17 cellular contexts compared by ENCODE assay signal in genomic region chr16:70751593-70751992, GRCh38. TPM values are rescaled to one million over a fixed set of nuclear protein-coding genes. Genes with fewer than 3 reads are reported as not detected.
A peak's percentile ranks its signal among the peaks of the same experiment; 100 is the strongest.
DNase-seq lines count a peak whose midpoint lies in the region; ATAC-seq and TF ChIP-seq lines count a peak whose summit lies in the region.
"Had no signal": no experiment of that assay in that cellular context is flagged by ENCODE, and none has a peak within 500 bp of the region (broad histone marks: within the 10 kb centered on the region; RNA-seq: fewer than 3 reads in every experiment).

No MANE protein-coding gene starts in this region.

- H3K4me2 ChIP-seq in PC-9 (no peak overlapping the region), GM23338 (no peak overlapping the region)

- H4K20me1 ChIP-seq in PC-9 (ENCODE audit: insufficient read depth) = no peaks in the 10 kb centered on the region
- no peaks in the 10 kb centered on the region; the same call in 1 of the 2 replicates for H4K20me1 ChIP-seq in GM23338 (replicated peaks; ENCODE audit: insufficient read depth)

- peak overlapping the region; percentile 52 to 77 (median 74) for H3K9ac ChIP-seq in skeletal muscle tissue (ENCODE audit: low read depth in 1 of 3, low read length in 3 of 3)

- H3K27me3 Mint-ChIP-seq in CD4-positive, alpha-beta T cell = no peaks in the 10 kb centered on the region
- H3K27me3 Mint-ChIP-seq in GM23338 (ENCODE audit: insufficient read depth, low read depth, poor library complexity) = peaks cover 9% of the 10 kb centered on the region
- H3K27me3 Mint-ChIP-seq: activated naive CD8-positive, alpha-beta T cell treated with anti-CD3 and anti-CD28 coated beads, Interleukin-2, amount 50 U/mL, for 24 hours; CD4-positive, CD25-positive, alpha-beta regulatory T cell had no signal

- POLR2A ChIA-PET in CD4-positive, alpha-beta T cell (lab: Charles Lee) = interaction anchor here (0.9 to 3.6 kb wide), 2 partner anchors 14 to 55 kb away, joined by 4 to 21 read pairs; no protein-coding TSS in a partner anchor
- POLR2A ChIA-PET in PC-9 (lab: Charles Lee; ENCODE audit: unreplicated experiment) = interaction anchor here (0.5 to 0.6 kb wide), 2 partner anchors 42 to 44 kb away, joined by 4 read pairs; no protein-coding TSS in a partner anchor

- BruUV-seq in PC-9 (replicated peaks; lab: Mats Ljungman, UMichigan) = no TSS peak

- H3K9me3 ChIP-seq in CD4-positive, alpha-beta T cell (ENCODE audit: control insufficient read depth, low read length) = no peaks in the 10 kb centered on the region
- H3K9me3 ChIP-seq in skeletal muscle tissue (ENCODE audit: control insufficient read depth in 3 of 3, low read length in 3 of 3) (no peaks in the 10 kb centered on the region), PC-9 (ENCODE audit: insufficient read depth, low read depth) (no peaks in the 10 kb centered on the region)
- H3K9me3 ChIP-seq: pancreas had no signal

- intact Hi-C loops in CD4-positive, alpha-beta T cell (cut with DNase I, micrococcal nuclease) = no loop called here
- intact Hi-C loops in PC-9 (cut with micrococcal nuclease; ENCODE audit: unreplicated experiment) = no loop called here

- no peak for DNase-seq in CD4-positive, alpha-beta T cell
- peak; percentile 88 for DNase-seq in left lobe of liver (ENCODE audit: low spot score)
- no peak for DNase-seq in PC-9
- no peak for DNase-seq in NCI-H524 (lab: John Stamatoyannopoulos, UW)
- DNase-seq in GM23338 (ENCODE audit: low spot score) = no peak
- DNase-seq: activated CD4-positive, CD25-positive, alpha-beta regulatory T cell; activated CD8-positive, alpha-beta memory T cell treated with anti-CD3 and anti-CD28 coated beads, Interleukin-2, amount 50 U/mL, for 48 hours; activated naive CD8-positive, alpha-beta T cell treated with anti-CD3 and anti-CD28 coated beads, Interleukin-2, amount 50 U/mL, for 24 hours; effector memory CD4-positive, alpha-beta T cell; NCI-H2171 treated with DMSO at 0.1 percent for 48 hours; stimulated activated CD4-positive, alpha-beta T cell treated with anti-CD3 and anti-CD28 coated beads, Interleukin-1b, Interleukin-23, amount 100 ng/mL, for 48 hours had no signal

- CTCF ChIA-PET in CD4-positive, alpha-beta T cell (lab: Charles Lee) = no interaction called here
- CTCF ChIA-PET in PC-9 (lab: Charles Lee) = interaction anchor here (1.2 kb wide), 1 partner anchor 9 kb away, joined by 3 read pairs; no protein-coding TSS in a partner anchor

- H3K27ac Mint-ChIP-seq in CD4-positive, alpha-beta T cell = peak overlapping the region; percentile 55
- H3K27ac Mint-ChIP-seq in GM23338 = no peak overlapping the region
- H3K27ac Mint-ChIP-seq: activated naive CD8-positive, alpha-beta T cell treated with anti-CD3 and anti-CD28 coated beads, Interleukin-2, amount 50 U/mL, for 24 hours had no signal

- H3K27ac ChIP-seq in CD4-positive, alpha-beta T cell (ENCODE audit: low read depth, low read length) = no peak overlapping the region
- H3K27ac ChIP-seq in adipose tissue (ENCODE audit: low read depth, low read length) = peak overlapping the region; percentile 17
- H3K27ac ChIP-seq in skeletal muscle tissue (ENCODE audit: low read depth, low read length) = peak overlapping the region; percentile 86
- H3K27ac ChIP-seq in PC-9 = no peak overlapping the region
- H3K27ac ChIP-seq in GM23338 (ENCODE audit: low read depth) = no peak overlapping the region
- H3K27ac ChIP-seq: pancreas had no signal

- peak overlapping the region; percentile 4 to 54 (median 30) for H3K4me3 ChIP-seq in skeletal muscle tissue (ENCODE audit: low read length in 3 of 3)
- no peak overlapping the region for H3K4me3 ChIP-seq in PC-9
- no peak overlapping the region for H3K4me3 ChIP-seq in GM23338
- H3K4me3 ChIP-seq: lung, pancreas had no signal

- H3K4me1 ChIP-seq in skeletal muscle tissue (ENCODE audit: control insufficient read depth in 3 of 3, insufficient read depth in 3 of 3, low read length in 3 of 3) (peaks cover 62 to 88% (median 75%) of the 10 kb centered on the region in 3 donors), PC-9 (replicated peaks; ENCODE audit: insufficient read depth) (peaks cover 37% of the 10 kb centered on the region), GM23338 (ENCODE audit: insufficient read depth) (peaks cover 9% of the 10 kb centered on the region)

- TF ChIP-seq CTCF in CD4-positive, alpha-beta T cell (IDR thresholded peaks at IDR 0.05) = no peak
- TF ChIP-seq CTCF in PC-9 (conservative IDR thresholded peaks at IDR 0.05) (no peak), GM23338 (conservative IDR thresholded peaks at IDR 0.05; ENCODE audit: low read depth in 2 of 2) (no peak)

- H3K9me3 Mint-ChIP-seq in CD4-positive, alpha-beta T cell = no peaks in the 10 kb centered on the region
- no peaks in the 10 kb centered on the region for H3K9me3 Mint-ChIP-seq in GM23338
- H3K9me3 Mint-ChIP-seq: activated naive CD8-positive, alpha-beta T cell treated with anti-CD3 and anti-CD28 coated beads, Interleukin-2, amount 50 U/mL, for 24 hours; CD4-positive, CD25-positive, alpha-beta regulatory T cell had no signal

- H3K79me2 ChIP-seq in PC-9 (ENCODE audit: low read depth) (no peaks in the 10 kb centered on the region), GM23338 (replicated peaks; ENCODE audit: insufficient read depth) (no peaks in the 10 kb centered on the region)

- no peak overlapping the region for H3K4me3 Mint-ChIP-seq in CD4-positive, alpha-beta T cell
- no peak overlapping the region for H3K4me3 Mint-ChIP-seq in GM23338
- H3K4me3 Mint-ChIP-seq: activated naive CD8-positive, alpha-beta T cell treated with anti-CD3 and anti-CD28 coated beads, Interleukin-2, amount 50 U/mL, for 24 hours; CD4-positive, CD25-positive, alpha-beta regulatory T cell had no signal

- H3K27me3 ChIP-seq in CD4-positive, alpha-beta T cell (ENCODE audit: control insufficient read depth, insufficient read depth, low read length) = no peaks in the 10 kb centered on the region
- H3K27me3 ChIP-seq in skeletal muscle tissue (ENCODE audit: control insufficient read depth in 3 of 3, insufficient read depth in 3 of 3, low read length in 3 of 3) (no peaks in the 10 kb centered on the region), PC-9 (ENCODE audit: insufficient read depth, low read depth) (no peaks in the 10 kb centered on the region), GM23338 (ENCODE audit: insufficient read depth) (no peaks in the 10 kb centered on the region)
- H3K27me3 ChIP-seq: pancreas had no signal

- peaks cover 41% of the 10 kb centered on the region for H3K36me3 Mint-ChIP-seq in CD4-positive, alpha-beta T cell (ENCODE audit: low read depth)
- peaks cover 4% of the 10 kb centered on the region; the same call in 2 of the 3 replicates for H3K36me3 Mint-ChIP-seq in GM23338 (ENCODE audit: low read depth)

- no peak overlapping the region for H2AFZ ChIP-seq in PC-9
- no peak overlapping the region for H2AFZ ChIP-seq in GM23338

- peaks cover 50% of the 10 kb centered on the region for H3K4me1 Mint-ChIP-seq in CD4-positive, alpha-beta T cell (ENCODE audit: low read depth)
- peaks cover 20% of the 10 kb centered on the region for H3K4me1 Mint-ChIP-seq in GM23338

- H3K36me3 ChIP-seq in skeletal muscle tissue (ENCODE audit: control insufficient read depth in 3 of 3, insufficient read depth in 3 of 3, low read length in 3 of 3) = peaks cover 0 to 2% (median 2%) of the 10 kb centered on the region in 3 donors
- no peaks in the 10 kb centered on the region for H3K36me3 ChIP-seq in PC-9 (ENCODE audit: low read depth)
- H3K36me3 ChIP-seq in GM23338 (ENCODE audit: insufficient read depth) = no peaks in the 10 kb centered on the region
- H3K36me3 ChIP-seq: pancreas had no signal

- H3F3A ChIP-seq in PC-9 (ENCODE audit: insufficient read depth, low read depth) (peaks cover 29% of the 10 kb centered on the region), GM23338 (replicated peaks; ENCODE audit: low read depth) (no peaks in the 10 kb centered on the region)

- H3K9me2 ChIP-seq in PC-9 (ENCODE audit: insufficient read depth) = no peaks in the 10 kb centered on the region
- H3K9me2 ChIP-seq in GM23338 (ENCODE audit: insufficient read depth) = no peaks in the 10 kb centered on the region

- ATAC-seq in CD4-positive, alpha-beta T cell (ENCODE audit: poor library complexity) = no peak
- ATAC-seq in left lobe of liver (peak; percentile 69), HG02763 (IDR thresholded peaks at IDR 0.05; ENCODE audit: unreplicated experiment) (no peak), GM23338 (no peak)
- ATAC-seq: activated naive CD8-positive, alpha-beta T cell treated with anti-CD3 and anti-CD28 coated beads, Interleukin-2, amount 50 U/mL, for 24 hours had no signal

- 43 to 74% (median 55%) methylated on average over 7 of the region's 7 CpGs for WGBS in adipose tissue, 3 donors

TF ChIP-seq in GM23338, 12 proteins besides CTCF, POLR2A, EP300 and RAD21 (continues in another document):
- TF ChIP-seq ZNF331 (CRISPR knock-in tag; IDR thresholded peaks at IDR 0.05; ENCODE audit: low read depth) = no peak
- TF ChIP-seq EZH2 (IDR thresholded peaks at IDR 0.05; ENCODE audit: low read depth, unreplicated experiment) = no peak
- no peak for TF ChIP-seq ETS1 (IDR thresholded peaks at IDR 0.05)
- no peak for TF ChIP-seq POLR2AphosphoS5 (IDR thresholded peaks at IDR 0.05; ENCODE audit: low read depth)
- TF ChIP-seq STAT1 (IDR thresholded peaks at IDR 0.05; ENCODE audit: unreplicated experiment) = no peak
- TF ChIP-seq EZH2phosphoT487 (IDR thresholded peaks at IDR 0.05; ENCODE audit: unreplicated experiment) = no peak
- TF ChIP-seq ZNF114 (CRISPR knock-in tag; IDR thresholded peaks at IDR 0.05) = no peak

RNA-seq across cellular contexts. Expression of gene VAC14, which starts 49.4 kb away (rescaled TPM):
- 10 to 100 TPM; 23.0 to 23.6 TPM for total RNA-seq in CD4-positive, alpha-beta T cell
- 10 to 100 TPM; 16.8 to 27.2 (median 27.2) TPM for polyA plus RNA-seq in adipose tissue
- 17.3 TPM for total RNA-seq in left lobe of liver
- 15.1 TPM for total RNA-seq in skeletal muscle tissue
- total RNA-seq in PC-9 (2021) = 44.5 and 46.8 TPM in 2 replicates
- total RNA-seq in GM23338 (2014; rRNA removed; shearing (Covaris generic)) = 70.8 and 77.7 TPM in 2 replicates
- 41.9 and 42.3 TPM in 2 replicates for polyA plus RNA-seq in GM23338 (2016; fragmentation: Nextera tagmentation; extraction: Ambion mirVana)

Comparison
In these comparisons a context has a peak if more than half of its experiments do, and no peak if none do; other contexts are left out.
1. H3K27ac ChIP-seq: peak in adipose tissue (single experiment) and skeletal muscle tissue (single experiment); none in CD4-positive, alpha-beta T cell (single experiment), PC-9 (single experiment) and GM23338 (single experiment).
2. H3K4me3 ChIP-seq: peak in skeletal muscle tissue (3 of 3); none in PC-9 (single experiment) and GM23338 (single experiment).